Comparison of ENCODE assay signal across 17 cellular contexts in the genomic region with DNA sequence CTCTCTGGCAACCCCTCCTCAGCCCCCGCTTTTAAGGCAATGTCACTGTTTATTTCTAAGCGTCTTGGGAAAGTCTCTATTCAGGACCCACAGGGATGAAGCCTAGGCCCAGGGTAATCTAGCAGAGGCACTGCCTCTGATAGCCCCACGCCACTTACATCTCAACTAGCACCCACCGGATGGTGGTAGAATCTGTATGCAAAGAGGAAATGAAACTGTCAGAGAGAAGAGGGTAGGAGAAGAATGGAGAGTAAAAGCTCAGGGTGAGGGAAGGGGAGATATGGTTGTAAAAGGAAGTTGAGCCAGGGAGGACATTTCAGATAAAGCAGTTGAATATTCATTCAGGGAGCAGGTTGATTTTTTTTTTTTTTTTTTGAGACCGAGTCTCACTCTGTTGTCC. TPM values are rescaled to one million over a fixed set of nuclear protein-coding genes. Genes with fewer than 3 reads are reported as not detected.
A peak's percentile ranks its signal among the peaks of the same experiment; 100 is the strongest.
DNase-seq lines count a peak whose midpoint lies in the region; ATAC-seq and TF ChIP-seq lines count a peak whose summit lies in the region.
"Had no signal": no experiment of that assay in that cellular context is flagged by ENCODE, and none has a peak within 500 bp of the region (broad histone marks: within the 10 kb centered on the region; RNA-seq: fewer than 3 reads in every experiment).

No MANE protein-coding gene starts in this region.

- H3K4me1 ChIP-seq in BLaER1 = peaks cover 31% of the 10 kb centered on the region
- peaks cover 16% of the 10 kb centered on the region for H3K4me1 ChIP-seq in OCI-LY3 (ENCODE audit: low read length)
- H3K4me1 ChIP-seq in endodermal cell (ENCODE audit: control insufficient read depth, insufficient read depth, low read length) = peaks cover 3% of the 10 kb centered on the region
- H3K4me1 ChIP-seq: A549, ascending aorta, pancreas had no signal

- no peak for DNase-seq in activated CD8-positive, alpha-beta memory T cell treated with anti-CD3 and anti-CD28 coated beads, Interleukin-2, amount 50 U/mL, for 4 hours
- DNase-seq in activated naive CD4-positive, alpha-beta T cell treated with anti-CD3 and anti-CD28 coated beads, Interleukin-2, amount 50 U/mL, for 16 hours = no peak
- no peak for DNase-seq in endodermal cell
- DNase-seq: activated T-cell treated with anti-CD3 and anti-CD28 coated beads for 4 hours, dermis blood vessel endothelial cell, NCI-H1417 treated with DMSO at 0.1 percent for 48 hours, pancreas, tibial artery had no signal

- H3K9ac ChIP-seq in BLaER1 = no peak overlapping the region
- H3K9ac ChIP-seq in OCI-LY3 (ENCODE audit: low read length) = no peak overlapping the region
- H3K9ac ChIP-seq in endodermal cell (ENCODE audit: extremely low read depth, low read length, poor library complexity, severe bottlenecking) = no peak overlapping the region

- 0 out of 2 replicates have a peak, but pooled peaks cover 19% of the 10 kb centered on the region for H3K9me3 ChIP-seq in BLaER1
- H3K9me3 ChIP-seq in OCI-LY3 (ENCODE audit: insufficient read depth, low read length) = no peaks in the 10 kb centered on the region
- no peaks in the 10 kb centered on the region for H3K9me3 ChIP-seq in endodermal cell (ENCODE audit: control insufficient read depth, low read length)
- H3K9me3 ChIP-seq: A549, ascending aorta, pancreas, tibial artery had no signal

- no peak overlapping the region for H2AFZ ChIP-seq in OCI-LY3 (ENCODE audit: low read depth, low read length)

- H4K20me1 ChIP-seq in BLaER1 (no peaks in the 10 kb centered on the region), OCI-LY3 (ENCODE audit: insufficient read depth, low read length) (no peaks in the 10 kb centered on the region)

- H3K36me3 Mint-ChIP-seq in endodermal cell (ENCODE audit: low read depth) = no peaks in the 10 kb centered on the region

- H3K79me2 ChIP-seq in OCI-LY3 (ENCODE audit: low read length) = no peaks in the 10 kb centered on the region

- H3K4me2 ChIP-seq in BLaER1 = peak overlapping the region; percentile 17; the same call in 1 of the 2 replicates
- peak overlapping the region; percentile 18 for H3K4me2 ChIP-seq in OCI-LY3 (ENCODE audit: low read length)
- H3K4me2 ChIP-seq: A549 had no signal

- no peaks in the 10 kb centered on the region for H3K36me3 ChIP-seq in BLaER1
- H3K36me3 ChIP-seq in OCI-LY3 (replicated peaks; ENCODE audit: low read depth, low read length) = no peaks in the 10 kb centered on the region
- no peaks in the 10 kb centered on the region for H3K36me3 ChIP-seq in endodermal cell (ENCODE audit: control insufficient read depth, insufficient read depth, low read length)
- H3K36me3 ChIP-seq: ascending aorta, pancreas, tibial artery had no signal

- H3K27me3 ChIP-seq in BLaER1 (no peaks in the 10 kb centered on the region), OCI-LY3 (ENCODE audit: low read depth, low read length) (no peaks in the 10 kb centered on the region), endodermal cell (ENCODE audit: control insufficient read depth, insufficient read depth, low read length, poor library complexity, severe bottlenecking) (peaks cover 59% of the 10 kb centered on the region)
- H3K27me3 ChIP-seq: ascending aorta, pancreas had no signal

- H3K4me1 Mint-ChIP-seq in endodermal cell = peaks cover 3% of the 10 kb centered on the region

- H3K27ac ChIP-seq in BLaER1 (no peak overlapping the region), OCI-LY3 (ENCODE audit: low read length) (no peak overlapping the region), endodermal cell (ENCODE audit: low read depth, low read length) (no peak overlapping the region)
- H3K27ac ChIP-seq: A549, ascending aorta, pancreas, tibial artery had no signal

- WGBS in endodermal cell (ENCODE audit: insufficient coverage in 1 of 2, insufficient read length in 1 of 2), 2 experiments = 90 to 95% methylated on average over 2 to 5 of the region's 5 CpGs

- H3K9me3 Mint-ChIP-seq in endodermal cell = no peaks in the 10 kb centered on the region

- H3K4me3 ChIP-seq in BLaER1 (no peak overlapping the region), OCI-LY3 (ENCODE audit: low read length) (no peak overlapping the region), endodermal cell (ENCODE audit: low read length) (no peak overlapping the region)
- H3K4me3 ChIP-seq: A549, ascending aorta, pancreas, tibial artery had no signal

- no peak overlapping the region for H3K4me3 Mint-ChIP-seq in endodermal cell

- ATAC-seq in GM19328 (IDR thresholded peaks at IDR 0.05; ENCODE audit: unreplicated experiment) (peak; percentile 83), HG03139 (IDR thresholded peaks at IDR 0.05; ENCODE audit: unreplicated experiment) (peak; percentile 86), GM21381 (IDR thresholded peaks at IDR 0.05; ENCODE audit: unreplicated experiment) (no peak)
- ATAC-seq: A549, pancreas had no signal

- no peak overlapping the region for H3K27ac Mint-ChIP-seq in endodermal cell

- peaks cover 48% of the 10 kb centered on the region for H3K27me3 Mint-ChIP-seq in endodermal cell (ENCODE audit: insufficient read depth)

- no peak for TF ChIP-seq CTCF in OCI-LY3 (IDR thresholded peaks at IDR 0.05; ENCODE audit: low read depth, low read length)
- TF ChIP-seq CTCF in endodermal cell (conservative IDR thresholded peaks at IDR 0.05) = no peak

RNA-seq across cellular contexts. Expression of a gene that starts 3.0 kb away (rescaled TPM):
- 1 to 10 TPM; 1.5 to 1.8 TPM for total RNA-seq in endodermal cell
- 2.1 TPM for polyA plus RNA-seq in endodermal cell (2013, experiment 1 of 2)
- 2.0 TPM for polyA plus RNA-seq in endodermal cell (2013, experiment 2 of 2)
- total RNA-seq: lung microvascular endothelial cell, NCI-H460 had no signal

RNA-seq across cellular contexts. Expression of a gene that starts 44.3 kb away (rescaled TPM):
- 10 to 100 TPM; 42.8 to 55.0 TPM for total RNA-seq in endodermal cell
- 45.8 TPM for polyA plus RNA-seq in endodermal cell (2013, experiment 1 of 2)
- 43.2 TPM for polyA plus RNA-seq in endodermal cell (2013, experiment 2 of 2)
